In genomic region chr14:64723691-64724577, GRCh38 we compare ENCODE assay signal across 10 cellular contexts. TPM values are rescaled to one million over a fixed set of nuclear protein-coding genes. Genes with fewer than 3 reads are reported as not detected.
A peak's percentile ranks its signal among the peaks of the same experiment; 100 is the strongest.
DNase-seq lines count a peak whose midpoint lies in the region; ATAC-seq, FAIRE-seq and TF ChIP-seq lines count a peak whose summit lies in the region.
"Had no signal": no experiment of that assay in that cellular context is flagged by ENCODE, and none has a peak within 500 bp of the region (broad histone marks: within the 10 kb centered on the region; RNA-seq: fewer than 3 reads in every experiment).

No MANE protein-coding gene starts in this region.

- POLR2A ChIA-PET in A549 (lab: Yijun Ruan, JAX) (interaction anchor here (0.6 kb wide), 1 partner anchor 31 kb away, joined by 4 read pairs; no protein-coding TSS in a partner anchor), GM10248 (lab: Yijun Ruan, JAX) (no interaction called here)
- POLR2A ChIA-PET in naive thymus-derived CD8-positive, alpha-beta T cell (lab: Charles Lee): interaction anchor here (0.7 kb wide), 1 partner anchor 41 kb away, joined by 3 read pairs; no protein-coding TSS in a partner anchor

- TF ChIP-seq RAD21 in A549 (conservative IDR thresholded peaks at IDR 0.05 in 1 of 2, IDR thresholded peaks at IDR 0.05 in 1 of 2): no peak

- H3K27ac ChIP-seq in A549 (peak overlapping the region; percentile 81 to 84; a peak in 5 of 6 replicates), ectodermal cell (ENCODE audit: insufficient read depth, low read depth, low read length, poor library complexity, severe bottlenecking) (peak overlapping the region; percentile 51)

- no peaks in the 10 kb centered on the region for H3K27me3 Mint-ChIP-seq in naive thymus-derived CD8-positive, alpha-beta T cell

- H3K4me1 Mint-ChIP-seq in naive thymus-derived CD8-positive, alpha-beta T cell: peaks cover 5 to 76% (median 38%) of the 10 kb centered on the region in 4 donors

- 71% methylated on average over 15 of the region's 15 CpGs for WGBS in A549 (ENCODE audit: missing lambda C conversion rate)
- WGBS in ectodermal cell, 2 experiments: 57 to 61% methylated on average over 15 of the region's 15 CpGs

- no peaks in the 10 kb centered on the region for H3K27me3 ChIP-seq in ectodermal cell (ENCODE audit: control insufficient read depth, insufficient read depth, low read length, poor library complexity, severe bottlenecking)

- H3K4me2 ChIP-seq in A549: peak overlapping the region; percentile 75

- H3K4me3 ChIP-seq in A549 (no peak overlapping the region), ectodermal cell (ENCODE audit: insufficient read depth, low read depth, low read length) (no peak overlapping the region)

- H3K4me1 ChIP-seq in A549: peaks cover 83% of the 10 kb centered on the region
- H3K4me1 ChIP-seq in ectodermal cell (ENCODE audit: control insufficient read depth, insufficient read depth, low read length): peaks cover 68% of the 10 kb centered on the region

- H3K27ac Mint-ChIP-seq in naive thymus-derived CD8-positive, alpha-beta T cell: peak overlapping the region in 8 of 10 donors; percentile 19 to 91 (median 68)

- no peaks in the 10 kb centered on the region for H3K36me3 Mint-ChIP-seq in naive thymus-derived CD8-positive, alpha-beta T cell

- peak overlapping the region in 5 of 10 donors; percentile 15 to 73 (median 48) for H3K4me3 Mint-ChIP-seq in naive thymus-derived CD8-positive, alpha-beta T cell

- TF ChIP-seq CTCF in A549 (IDR thresholded peaks at IDR 0.05): no peak
- TF ChIP-seq CTCF in GM10248 (IDR thresholded peaks at IDR 0.05; ENCODE audit: control extremely low read depth, extremely low read depth, low read depth, missing control alignments): no peak

- CTCF ChIA-PET in A549 (lab: Yijun Ruan, JAX) (interaction anchor here (1.0 to 3.9 kb wide), 3 partner anchors 15 to 88 kb away, joined by 3 to 11 read pairs (median 3); no protein-coding TSS in a partner anchor), GM10248 (lab: Yijun Ruan, JAX) (no interaction called here)

- H3K9me3 Mint-ChIP-seq in naive thymus-derived CD8-positive, alpha-beta T cell: peaks cover 0 to 2% (median 0%) of the 10 kb centered on the region in 9 donors

- peaks cover 11% of the 10 kb centered on the region for H3K36me3 ChIP-seq in ectodermal cell (ENCODE audit: control insufficient read depth, insufficient read depth, low read length)

- no peak for TF ChIP-seq POLR2A in A549 (IDR thresholded peaks at IDR 0.05; ENCODE audit: low read length)

- ATAC-seq in A549: no peak
- no peak for ATAC-seq in naive thymus-derived CD8-positive, alpha-beta T cell
- no peak for ATAC-seq in GM18511 (IDR thresholded peaks at IDR 0.05; ENCODE audit: unreplicated experiment)
- ATAC-seq in HG03457 (IDR thresholded peaks at IDR 0.05; ENCODE audit: unreplicated experiment): no peak

- H3K9me3 ChIP-seq in A549 (no peaks in the 10 kb centered on the region), ectodermal cell (ENCODE audit: control insufficient read depth, low read length) (no peaks in the 10 kb centered on the region)

- no peak for DNase-seq in A549 (ENCODE audit: low read depth in 1 of 2, low spot score in 1 of 2)
- DNase-seq in NCI-H345 (lab: John Stamatoyannopoulos, UW): peak; percentile 59
- DNase-seq in naive thymus-derived CD8-positive, alpha-beta T cell: peak in 1 of 10 donors; percentile 19
- DNase-seq in DMS153 (lab: John Stamatoyannopoulos, UW): no peak
- DNase-seq in GM10248 (ENCODE audit: extremely low spot score): no peak
- DNase-seq: activated CD8-positive, alpha-beta memory T cell treated with anti-CD3 and anti-CD28 coated beads for 24 hours; NCI-H1105 treated with DMSO at 0.1 percent for 48 hours had no signal

- TF ChIP-seq EP300 in A549 (IDR thresholded peaks at IDR 0.05): no peak

- FAIRE-seq in A549 (lab: Jason Lieb, UNC): no peak

TF ChIP-seq in A549, 52 proteins besides CTCF, POLR2A, EP300 and RAD21:
- TF ChIP-seq HOXB13 (CRISPR knock-in tag; IDR thresholded peaks at IDR 0.05; ENCODE audit: low read depth): no peak
- TF ChIP-seq PBX3 (IDR thresholded peaks at IDR 0.05): no peak
- no peak for TF ChIP-seq JUNB (IDR thresholded peaks at IDR 0.05)
- no peak for TF ChIP-seq POLR2AphosphoS2 (conservative IDR thresholded peaks at IDR 0.05; ENCODE audit: low read length)
- TF ChIP-seq NPAS2 (CRISPR knock-in tag; IDR thresholded peaks at IDR 0.05; ENCODE audit: borderline replicate concordance): no peak
- TF ChIP-seq ELK1 (IDR thresholded peaks at IDR 0.05; ENCODE audit: low read depth, low read length): no peak
- TF ChIP-seq SMC3 (IDR thresholded peaks at IDR 0.05): no peak
- TF ChIP-seq JUN (IDR thresholded peaks at IDR 0.05): no peak
- no peak for TF ChIP-seq GATA3 (IDR thresholded peaks at IDR 0.05; ENCODE audit: borderline replicate concordance)
- TF ChIP-seq KDM5A (IDR thresholded peaks at IDR 0.05): no peak
- TF ChIP-seq CBX8 (IDR thresholded peaks at IDR 0.05): no peak
- TF ChIP-seq TP53 (CRISPR knock-in tag; IDR thresholded peaks at IDR 0.05): no peak
- TF ChIP-seq NFE2L2 (conservative IDR thresholded peaks at IDR 0.05; ENCODE audit: low read length): no peak
- TF ChIP-seq PHF8 (IDR thresholded peaks at IDR 0.05; ENCODE audit: borderline replicate concordance, low read depth): no peak
- TF ChIP-seq FOXS1 (CRISPR knock-in tag; IDR thresholded peaks at IDR 0.05): no peak
- no peak for TF ChIP-seq ATOH8 (CRISPR knock-in tag; IDR thresholded peaks at IDR 0.05; ENCODE audit: low read depth)
- no peak for TF ChIP-seq FOSB (CRISPR knock-in tag; IDR thresholded peaks at IDR 0.05)
- TF ChIP-seq EHF (CRISPR knock-in tag; IDR thresholded peaks at IDR 0.05): no peak
- TF ChIP-seq MYC (IDR thresholded peaks at IDR 0.05; ENCODE audit: borderline replicate concordance, low read length): no peak

RNA-seq across cellular contexts. Expression of gene PLEKHG3, which starts 19.7 kb away (rescaled TPM):
- polyA plus RNA-seq in A549 (2011; rRNA removed) (29.8 and 30.5 TPM in 2 replicates), A549 (2017; fragmentation: RNase III; extraction: RNeasy Plus Mini Kit Qiagen cat#74134 plus additional on column Dnase treatment) (21.9 to 26.4 TPM (median 23.2 TPM) in 3 replicates)
- 23.4 and 33.9 TPM in 2 replicates for polyA plus RNA-seq in A549 (2012; cell fraction: cytosol; rRNA removed)
- 69.3 and 101 TPM in 2 replicates for polyA plus RNA-seq in A549 (2012; cell fraction: nucleus; rRNA removed)
- 46.3 and 47.5 TPM in 2 replicates for polyA minus RNA-seq in A549 (2011; rRNA and poly(A)+ RNA removed)
- 81.4 TPM for polyA plus RNA-seq in ectodermal cell (2013, experiment 1 of 4)
- 114 TPM for polyA plus RNA-seq in ectodermal cell (2013, experiment 2 of 4)
- 64.1 TPM for polyA plus RNA-seq in ectodermal cell (2013, experiment 3 of 4)
- 62.5 TPM for polyA plus RNA-seq in ectodermal cell (2013, experiment 4 of 4)
- total RNA-seq in naive thymus-derived CD8-positive, alpha-beta T cell: 1 to 10 TPM in 1 of 2 experiments, under 1 TPM in 1; 0.55 to 1.4 TPM
- polyA plus RNA-seq in naive thymus-derived CD8-positive, alpha-beta T cell: 10 to 100 TPM in 1 of 3 donors, 1 to 10 TPM in 2; 1.2 to 12.2 (median 1.6) TPM
